In the genomic region with DNA sequence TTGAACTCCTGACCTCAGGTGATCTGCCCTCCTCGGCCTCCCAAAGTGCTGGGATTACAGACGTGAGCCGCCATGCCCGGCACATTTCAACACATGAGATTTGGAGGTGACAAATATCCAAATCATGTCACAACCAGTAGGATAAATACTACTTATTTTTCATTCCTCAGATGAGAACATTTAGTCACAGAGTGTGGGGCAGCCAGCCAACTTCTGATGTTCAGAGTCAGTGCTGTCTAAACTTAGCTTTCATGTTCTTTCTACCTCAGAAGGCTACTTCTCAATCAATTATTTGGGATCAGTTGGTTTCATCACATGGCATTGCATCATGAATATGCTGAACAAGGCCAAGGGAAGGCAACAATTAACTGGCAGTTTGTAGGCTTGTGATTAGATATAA, we compare ENCODE assay signal across 9 cellular contexts.
A peak's percentile ranks its signal among the peaks of the same experiment; 100 is the strongest.
DNase-seq lines count a peak whose midpoint lies in the region; ATAC-seq and TF ChIP-seq lines count a peak whose summit lies in the region.
"Had no signal": no experiment of that assay in that cellular context is flagged by ENCODE, and none has a peak within 500 bp of the region (broad histone marks: within the 10 kb centered on the region; RNA-seq: fewer than 3 reads in every experiment).

No MANE protein-coding gene starts in this region.

- peak; percentile 1 for DNase-seq in AG09319 (ENCODE audit: extremely low read depth, low read depth)
- DNase-seq in Right ventricle myocardium inferior (ENCODE audit: missing footprints), result peak; percentile 83
- DNase-seq in posterior cingulate gyrus, result peak in 8 of 10 donors; percentile 22 to 90 (median 65)
- DNase-seq in NAMALWA (ENCODE audit: low spot score), result no peak
- no peak for DNase-seq in activated gamma-delta T cell treated with Interleukin-2 at 50 U/mL for 16 hours
- no peak for DNase-seq in iPS-NIHi11 (ENCODE audit: low spot score)
- DNase-seq: activated CD4-positive, alpha-beta T cell treated with anti-CD3 and anti-CD28 coated beads for 36 hours had no signal

- TF ChIP-seq CTCF in AG09319 (IDR thresholded peaks at IDR 0.05; ENCODE audit: low read depth, low read length), result no peak

- intact Hi-C loops in Right ventricle myocardium inferior (cut with DNase I), result loop anchor here (5.0 to 10.0 kb wide), 3 partner anchors 91 to 594 kb away; a partner anchor contains a TSS
- intact Hi-C loops in posterior cingulate gyrus (cut with DNase I), result no loop called here

- H3K27ac ChIP-seq in angular gyrus (ENCODE audit: low read depth, low read length), result peak overlapping the region; percentile 48

- ATAC-seq in Right ventricle myocardium inferior (peak; percentile 85), HG02610 (IDR thresholded peaks at IDR 0.05; ENCODE audit: unreplicated experiment) (no peak)
- ATAC-seq: activated CD4-positive, alpha-beta T cell treated with anti-CD3 and anti-CD28 coated beads for 36 hours had no signal

Comparison
In these comparisons a context has a peak if more than half of its experiments do, and no peak if none do; other contexts are left out.
1. DNase-seq: peak in AG09319 (single experiment), Right ventricle myocardium inferior (single experiment) and posterior cingulate gyrus (8 of 10); none in NAMALWA (single experiment), activated gamma-delta T cell treated with Interleukin-2 at 50 U/mL for 16 hours (single experiment) and iPS-NIHi11 (single experiment).